ENCODE assay signal across 22 cellular contexts in genomic region chr3:106687905-106688304, GRCh38.
A peak's percentile ranks its signal among the peaks of the same experiment; 100 is the strongest.
DNase-seq lines count a peak whose midpoint lies in the region; ATAC-seq, FAIRE-seq and TF ChIP-seq lines count a peak whose summit lies in the region.
"Had no signal": no experiment of that assay in that cellular context is flagged by ENCODE, and none has a peak within 500 bp of the region (broad histone marks: within the 10 kb centered on the region; RNA-seq: fewer than 3 reads in every experiment).

No MANE protein-coding gene starts in this region.

- no peak overlapping the region for H2BK12ac ChIP-seq in neuronal stem cell (ENCODE audit: low read length)

- H3K27ac ChIP-seq in A549 (no peak overlapping the region), ACC112 (ENCODE audit: low read depth, low read length) (no peak overlapping the region), epithelial cell of prostate (peak overlapping the region; percentile 14), neuronal stem cell (replicated peaks; ENCODE audit: low read length) (no peak overlapping the region)
- H3K27ac ChIP-seq: BLaER1 treated with 17β-estradiol and CSF1 and Interleukin-3, amounts not matched to agents 10 nM and 100 nM had no signal

- no peak overlapping the region for H3K14ac ChIP-seq in neuronal stem cell (ENCODE audit: low read length)

- H3K36me3 ChIP-seq in ACC112 (ENCODE audit: insufficient read depth, low read length): no peaks in the 10 kb centered on the region
- no peaks in the 10 kb centered on the region for H3K36me3 ChIP-seq in neuronal stem cell (replicated peaks in 1 of 2; ENCODE audit: control insufficient read depth in 2 of 2, insufficient read depth in 2 of 2, low read length in 2 of 2)
- H3K36me3 ChIP-seq: BE2C; BLaER1 treated with 17β-estradiol and CSF1 and Interleukin-3, amounts not matched to agents 10 nM and 100 nM had no signal

- WGBS in A549 (ENCODE audit: missing lambda C conversion rate): 57% methylated on average over 3 of the region's 3 CpGs
- no CpG with 5 or more reads among the region's 3 CpGs for WGBS in neuronal stem cell (ENCODE audit: extremely low coverage in 2 of 2, insufficient read length in 2 of 2, insufficient replicate concordance in 1 of 2), 2 donors

- no peak for TF ChIP-seq RAD21 in A549 (conservative IDR thresholded peaks at IDR 0.05 in 1 of 2, IDR thresholded peaks at IDR 0.05 in 1 of 2)

- no peak overlapping the region for H3K4ac ChIP-seq in neuronal stem cell (ENCODE audit: low read length)

- H2AFZ ChIP-seq in ACC112 (ENCODE audit: low read length, unreplicated experiment) (peak overlapping the region; percentile 6), neuronal stem cell (ENCODE audit: low read length) (no peak overlapping the region)
- H2AFZ ChIP-seq: GM23338 had no signal

- ATAC-seq in A549 (no peak), HG03095 (IDR thresholded peaks at IDR 0.05; ENCODE audit: unreplicated experiment) (no peak)
- ATAC-seq: GM12878, GM23338, HCT116 had no signal

- TF ChIP-seq CTCF in A549 (IDR thresholded peaks at IDR 0.05): no peak

- DNase-seq in A549 (ENCODE audit: low read depth in 1 of 2, low spot score in 1 of 2) (no peak), M059J (ENCODE audit: low read depth) (peak; percentile 14), epithelial cell of prostate (ENCODE audit: low read depth, low spot score) (no peak), superior temporal gyrus (ENCODE audit: extremely low spot score) (no peak), HuH-7.5 (ENCODE audit: low spot score) (no peak), neuronal stem cell (ENCODE audit: low spot score) (no peak)
- DNase-seq: AML-193; BE2C; CD4-positive, alpha-beta T cell; CD8-positive, alpha-beta memory T cell; DMS 273 treated with DMSO at 0.1 percent for 48 hours; DMS79; GDM1; H9 had no signal

- H2AK5ac ChIP-seq in neuronal stem cell (ENCODE audit: low read depth, low read length): no peak overlapping the region

- no peak overlapping the region for H2BK120ac ChIP-seq in neuronal stem cell (ENCODE audit: low read depth, low read length)

- H3K79me2 ChIP-seq in ACC112 (ENCODE audit: control insufficient read depth, insufficient read depth, low read length, unreplicated experiment): no peaks in the 10 kb centered on the region

- no peak for FAIRE-seq in A549 (lab: Jason Lieb, UNC)
- FAIRE-seq: D721Med, GM12878, GM19239 had no signal

- H3K23ac ChIP-seq in neuronal stem cell (ENCODE audit: low read depth, low read length, poor library complexity): no peak overlapping the region

- H3K27me3 ChIP-seq in ACC112 (ENCODE audit: insufficient read depth, low read length) (no peaks in the 10 kb centered on the region), neuronal stem cell (ENCODE audit: control insufficient read depth in 3 of 3, insufficient read depth in 3 of 3, low read depth in 1 of 3, low read length in 3 of 3) (no peaks in the 10 kb centered on the region)
- H3K27me3 ChIP-seq: BE2C; BLaER1 treated with 17β-estradiol and CSF1 and Interleukin-3, amounts not matched to agents 10 nM and 100 nM had no signal

- H3K4me1 ChIP-seq in A549: peaks cover 9% of the 10 kb centered on the region
- peaks cover 19% of the 10 kb centered on the region for H3K4me1 ChIP-seq in ACC112 (ENCODE audit: control insufficient read depth, insufficient read depth, low read length, unreplicated experiment)
- no peaks in the 10 kb centered on the region for H3K4me1 ChIP-seq in neuronal stem cell (ENCODE audit: control insufficient read depth in 2 of 2, insufficient read depth in 1 of 2, low read depth in 1 of 2, low read length in 2 of 2)
- H3K4me1 ChIP-seq: BE2C; BLaER1 treated with 17β-estradiol and CSF1 and Interleukin-3, amounts not matched to agents 10 nM and 100 nM had no signal

- TF ChIP-seq EP300 in A549 (IDR thresholded peaks at IDR 0.05): no peak

- no peak overlapping the region for H3K4me3 ChIP-seq in A549
- H3K4me3 ChIP-seq in ACC112 (ENCODE audit: low read depth, low read length): no peak overlapping the region
- H3K4me3 ChIP-seq in neuronal stem cell (ENCODE audit: low read length in 2 of 2): no peak overlapping the region
- H3K4me3 ChIP-seq: BLaER1 treated with 17β-estradiol and CSF1 and Interleukin-3, amounts not matched to agents 10 nM and 100 nM; GM12878; GM23338 had no signal

- no peak overlapping the region for H4K91ac ChIP-seq in neuronal stem cell (ENCODE audit: low read depth, low read length, poor library complexity)

- no peak overlapping the region for H2BK15ac ChIP-seq in neuronal stem cell (ENCODE audit: low read length)

- H3K9me3 ChIP-seq in A549: no peaks in the 10 kb centered on the region
- no peaks in the 10 kb centered on the region for H3K9me3 ChIP-seq in neuronal stem cell (replicated peaks in 1 of 2; ENCODE audit: control insufficient read depth in 2 of 2, insufficient read depth in 1 of 2, low read depth in 1 of 2, low read length in 2 of 2)
- H3K9me3 ChIP-seq: BE2C; BLaER1 treated with 17β-estradiol and CSF1 and Interleukin-3, amounts not matched to agents 10 nM and 100 nM had no signal

- CTCF ChIA-PET in A549 (lab: Yijun Ruan, JAX): interaction anchor here (1.5 kb wide), 1 partner anchor 430 kb away, joined by 3 read pairs; no protein-coding TSS in a partner anchor

- no peaks in the 10 kb centered on the region for H3K79me1 ChIP-seq in neuronal stem cell (ENCODE audit: low read depth, low read length)

- TF ChIP-seq POLR2A in A549 (IDR thresholded peaks at IDR 0.05; ENCODE audit: low read length): no peak

- no peak overlapping the region for H2BK5ac ChIP-seq in neuronal stem cell (ENCODE audit: low read length)

- no peak overlapping the region for H3K9ac ChIP-seq in neuronal stem cell (ENCODE audit: low read depth, low read length, poor library complexity)
- H3K9ac ChIP-seq: BLaER1 treated with 17β-estradiol and CSF1 and Interleukin-3, amounts not matched to agents 10 nM and 100 nM had no signal

- no peak overlapping the region for H3K18ac ChIP-seq in neuronal stem cell (ENCODE audit: low read length)

- H4K8ac ChIP-seq in neuronal stem cell (ENCODE audit: low read depth, low read length): no peak overlapping the region

- peak overlapping the region; percentile 38; the same call in 1 of the 3 replicates for H3K4me2 ChIP-seq in A549
- H3K4me2 ChIP-seq in neuronal stem cell (ENCODE audit: insufficient read depth, low read length, poor library complexity, severe bottlenecking): no peak overlapping the region
- H3K4me2 ChIP-seq: BLaER1 treated with 17β-estradiol and CSF1 and Interleukin-3, amounts not matched to agents 10 nM and 100 nM; GM23338 had no signal

- POLR2A ChIA-PET in A549 (lab: Yijun Ruan, JAX): no interaction called here

TF ChIP-seq in A549, 52 proteins besides CTCF, POLR2A, EP300 and RAD21:
- no peak for TF ChIP-seq POLR2AphosphoS2 (conservative IDR thresholded peaks at IDR 0.05; ENCODE audit: low read length)
- TF ChIP-seq NFE2L2 (conservative IDR thresholded peaks at IDR 0.05; ENCODE audit: low read length): no peak
- no peak for TF ChIP-seq EHMT2 (IDR thresholded peaks at IDR 0.05; ENCODE audit: low read depth)
- TF ChIP-seq HOXB5 (CRISPR knock-in tag; IDR thresholded peaks at IDR 0.05): no peak
- TF ChIP-seq HMGXB4 (CRISPR knock-in tag; IDR thresholded peaks at IDR 0.05; ENCODE audit: borderline replicate concordance): no peak
- no peak for TF ChIP-seq ZSCAN20 (CRISPR knock-in tag; IDR thresholded peaks at IDR 0.05)
- TF ChIP-seq KDM1A (IDR thresholded peaks at IDR 0.05; ENCODE audit: low read depth): no peak
